Comparison of ENCODE assay signal across 8 cellular contexts in the genomic region with DNA sequence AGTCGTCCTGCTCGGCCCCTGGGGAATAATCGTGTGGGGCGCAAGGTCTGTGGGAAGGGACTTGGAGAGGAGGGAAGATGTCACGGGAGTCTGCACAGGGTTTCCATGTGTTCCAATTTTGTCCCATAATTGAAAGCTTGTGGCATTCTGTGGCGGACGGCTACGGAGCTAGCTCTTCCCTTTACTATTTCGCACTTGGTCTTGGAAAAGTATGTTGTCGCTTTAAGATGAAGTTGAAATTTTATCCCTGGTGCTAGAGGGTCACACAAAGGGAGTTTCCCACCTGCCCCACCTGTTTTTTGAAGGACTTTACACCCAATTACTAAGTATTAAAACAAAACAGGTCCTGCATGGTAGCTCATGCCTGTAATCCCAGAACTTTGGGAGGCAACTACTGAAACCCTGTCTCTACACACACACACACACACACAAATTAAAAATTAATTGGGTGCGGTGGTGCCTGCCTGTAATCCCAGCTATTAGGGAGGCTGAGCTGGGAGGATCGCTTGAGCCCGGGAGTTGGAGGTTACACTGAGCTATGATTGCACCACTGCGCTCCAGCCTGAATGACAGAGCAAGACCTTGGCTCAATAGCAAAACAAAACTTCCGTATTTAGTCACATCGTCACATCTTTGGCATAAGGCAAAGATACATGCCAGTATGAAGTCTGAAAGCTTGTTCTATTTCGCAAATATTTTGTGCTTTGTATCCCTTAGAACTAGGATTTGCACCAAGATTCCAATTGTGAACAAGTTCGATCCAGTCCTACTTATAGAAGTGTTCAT. TPM values are rescaled to one million over a fixed set of nuclear protein-coding genes. Genes with fewer than 3 reads are reported as not detected.
DNase-seq lines count a peak whose midpoint lies in the region; ATAC-seq and TF ChIP-seq lines count a peak whose summit lies in the region.

No MANE protein-coding gene starts in this region.

- H3K27me3 Mint-ChIP-seq in activated CD4-positive, alpha-beta T cell treated with anti-CD3 and anti-CD28 coated beads, Interleukin-2, amount 10 ng/mL, durations not matched to agents 24 days and 14 days, result no peaks in the 10 kb centered on the region
- H3K27me3 Mint-ChIP-seq in endothelial cell (ENCODE audit: unreplicated experiment), result peaks cover 8% of the 10 kb centered on the region

- peak overlapping the region; percentile 70 for H3K27ac ChIP-seq in SK-N-MC

- peak overlapping the region; percentile 92 for H3K9ac ChIP-seq in SK-N-MC (ENCODE audit: insufficient read length)
- H3K9ac ChIP-seq in mucosa of stomach (ENCODE audit: low read length), result peak overlapping the region; percentile 85

- peaks cover 63% of the 10 kb centered on the region for H3K36me3 Mint-ChIP-seq in activated CD4-positive, alpha-beta T cell treated with anti-CD3 and anti-CD28 coated beads, Interleukin-2, amount 10 ng/mL, durations not matched to agents 24 days and 14 days (ENCODE audit: low read depth)
- H3K36me3 Mint-ChIP-seq in endothelial cell (ENCODE audit: low read depth, unreplicated experiment), result peaks cover 34% of the 10 kb centered on the region

- TF ChIP-seq CTCF in endothelial cell (IDR thresholded peaks at IDR 0.05; ENCODE audit: unreplicated experiment), result no peak

- H3K4me1 Mint-ChIP-seq in activated CD4-positive, alpha-beta T cell treated with anti-CD3 and anti-CD28 coated beads, Interleukin-2, amount 10 ng/mL, durations not matched to agents 24 days and 14 days, result peaks cover 36% of the 10 kb centered on the region
- peaks cover 36% of the 10 kb centered on the region for H3K4me1 Mint-ChIP-seq in endothelial cell (ENCODE audit: unreplicated experiment)

- peaks cover 17% of the 10 kb centered on the region for H3K4me1 ChIP-seq in mucosa of stomach (ENCODE audit: control insufficient read depth, insufficient read depth, low read length)

- H3K9me3 Mint-ChIP-seq in activated CD4-positive, alpha-beta T cell treated with anti-CD3 and anti-CD28 coated beads, Interleukin-2, amount 10 ng/mL, durations not matched to agents 24 days and 14 days, result no peaks in the 10 kb centered on the region
- no peaks in the 10 kb centered on the region for H3K9me3 Mint-ChIP-seq in endothelial cell (ENCODE audit: unreplicated experiment)

- DNase-seq in activated CD4-positive, alpha-beta T cell treated with anti-CD3 and anti-CD28 coated beads, Interleukin-2, amount 10 ng/mL, durations not matched to agents 24 days and 14 days, result peak; percentile 67
- no peak for DNase-seq in activated CD4-positive, alpha-beta T cell treated with anti-CD3 and anti-CD28 coated beads for 48 hours
- DNase-seq in SK-N-MC (ENCODE audit: low read depth, low spot score) (no peak), endothelial cell (ENCODE audit: low spot score) (no peak), NAMALWA (ENCODE audit: low spot score) (no peak), NCI-H2029 (lab: John Stamatoyannopoulos, UW) (no peak)

- ATAC-seq in GM18861 (IDR thresholded peaks at IDR 0.05; ENCODE audit: unreplicated experiment), result no peak

- H3K27me3 ChIP-seq in mucosa of stomach (ENCODE audit: control insufficient read depth, insufficient read depth, low read length), result no peaks in the 10 kb centered on the region

- no peaks in the 10 kb centered on the region for H3K9me3 ChIP-seq in SK-N-MC (ENCODE audit: low read depth, low read length)
- H3K9me3 ChIP-seq in mucosa of stomach (ENCODE audit: control insufficient read depth, low read length), result no peaks in the 10 kb centered on the region

- H3K27ac Mint-ChIP-seq in activated CD4-positive, alpha-beta T cell treated with anti-CD3 and anti-CD28 coated beads, Interleukin-2, amount 10 ng/mL, durations not matched to agents 24 days and 14 days, result peak overlapping the region; percentile 99
- H3K27ac Mint-ChIP-seq in endothelial cell (ENCODE audit: unreplicated experiment), result peak overlapping the region; percentile 70

- peak overlapping the region; percentile 95 for H3K4me3 ChIP-seq in SK-N-MC
- H3K4me3 ChIP-seq in mucosa of stomach (ENCODE audit: low read length), result peak overlapping the region; percentile 100

- H3K36me3 ChIP-seq in SK-N-MC (ENCODE audit: insufficient read depth, low read length), result peaks cover 47% of the 10 kb centered on the region
- peaks cover 15% of the 10 kb centered on the region for H3K36me3 ChIP-seq in mucosa of stomach (ENCODE audit: control insufficient read depth, insufficient read depth, low read length)

- intact Hi-C loops in activated CD4-positive, alpha-beta T cell treated with anti-CD3 and anti-CD28 coated beads, Interleukin-2, amount 10 ng/mL, durations not matched to agents 24 days and 14 days (cut with micrococcal nuclease), result loop anchor here (1.0 to 10.0 kb wide), 8 partner anchors 25 to 1213 kb away; partner anchors contain the start of genes COG3, LCP1, LRCH1 and SLC25A30

- H3K4me3 Mint-ChIP-seq in activated CD4-positive, alpha-beta T cell treated with anti-CD3 and anti-CD28 coated beads, Interleukin-2, amount 10 ng/mL, durations not matched to agents 24 days and 14 days, result peak overlapping the region; percentile 99
- H3K4me3 Mint-ChIP-seq in endothelial cell (ENCODE audit: unreplicated experiment), result peak overlapping the region; percentile 97

RNA-seq across cellular contexts. Expression of gene TPT1, which starts 1.0 kb away (rescaled TPM):
- total RNA-seq in activated CD4-positive, alpha-beta T cell treated with anti-CD3 and anti-CD28 coated beads, Interleukin-2, amount 10 ng/mL, durations not matched to agents 24 days and 14 days, result 2,188 and 2,224 TPM in 2 replicates
- 7,126 TPM for total RNA-seq in endothelial cell (ENCODE audit: unreplicated experiment)
